In the genomic region with DNA sequence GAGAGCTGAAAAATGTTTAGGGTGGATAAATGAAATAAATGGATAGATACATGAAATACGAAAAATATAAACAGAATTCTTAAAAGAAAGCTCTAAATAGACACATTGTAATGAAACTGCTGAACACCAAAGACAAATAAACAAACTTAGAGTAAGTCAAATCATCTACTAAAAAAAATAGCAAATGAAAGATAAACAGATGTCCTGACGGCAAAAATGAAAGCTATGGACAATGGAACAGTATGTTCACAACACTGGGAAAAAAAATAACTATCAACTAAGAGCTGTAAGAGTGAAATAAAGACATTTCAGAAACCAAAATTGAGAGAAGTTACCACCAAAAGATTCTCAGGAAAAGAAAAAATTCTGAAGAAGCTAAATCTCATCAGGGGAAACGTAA, we compare ENCODE assay signal across 27 cellular contexts.
DNase-seq lines count a peak whose midpoint lies in the region; ATAC-seq, FAIRE-seq and TF ChIP-seq lines count a peak whose summit lies in the region.
"Had no signal": no experiment of that assay in that cellular context is flagged by ENCODE, and none has a peak within 500 bp of the region (broad histone marks: within the 10 kb centered on the region; RNA-seq: fewer than 3 reads in every experiment).

No MANE protein-coding gene starts in this region.

- H3K4me1 Mint-ChIP-seq in CD4-positive, alpha-beta memory T cell, result peaks cover 31 to 49% (median 38%) of the 10 kb centered on the region in 4 donors
- H3K4me1 Mint-ChIP-seq in T-helper 17 cell, result peaks cover 39% of the 10 kb centered on the region

- ATAC-seq in T-helper 17 cell, result no peak
- ATAC-seq in left colon, result no peak
- ATAC-seq: GM12878, HCT116 had no signal

- peak overlapping the region in 5 of 7 donors; percentile 9 to 78 (median 33) for H3K27ac Mint-ChIP-seq in CD4-positive, alpha-beta memory T cell
- peak overlapping the region; percentile 1 for H3K27ac Mint-ChIP-seq in T-helper 17 cell
- H3K27ac Mint-ChIP-seq: B cell, CD14-positive monocyte had no signal

- no peak for FAIRE-seq in HTR-8/SVneo (lab: Jason Lieb, UNC)
- FAIRE-seq: A204.1, GM12878, H1 had no signal

- POLR2A ChIA-PET in CD4-positive, alpha-beta memory T cell (lab: Charles Lee; ENCODE audit: partially characterized antibody), result interaction anchor here (0.6 kb wide), 1 partner anchor 27 kb away, joined by 3 read pairs; no protein-coding TSS in a partner anchor

- no peak for TF ChIP-seq CTCF in choroid plexus epithelial cell (conservative IDR thresholded peaks at IDR 0.05; ENCODE audit: low read depth, low read length)

- H3K4me1 ChIP-seq in CD4-positive, alpha-beta memory T cell (ENCODE audit: insufficient read depth, low read length), result peaks cover 16% of the 10 kb centered on the region

- peaks cover 22 to 23% of the 10 kb centered on the region in 2 donors for H3K36me3 Mint-ChIP-seq in CD4-positive, alpha-beta memory T cell
- peaks cover 5% of the 10 kb centered on the region for H3K36me3 Mint-ChIP-seq in T-helper 17 cell (ENCODE audit: low read depth)

- no peaks in the 10 kb centered on the region for H3K27me3 ChIP-seq in CD4-positive, alpha-beta memory T cell (ENCODE audit: insufficient read depth, low read length)

- no peaks in the 10 kb centered on the region for H3K9me3 Mint-ChIP-seq in CD4-positive, alpha-beta memory T cell
- H3K9me3 Mint-ChIP-seq: CD14-positive monocyte had no signal

- no peak overlapping the region for H3K4me3 Mint-ChIP-seq in CD4-positive, alpha-beta memory T cell
- no peak overlapping the region for H3K4me3 Mint-ChIP-seq in T-helper 17 cell
- H3K4me3 Mint-ChIP-seq: B cell, CD14-positive monocyte had no signal

- DNase-seq in CD4-positive, alpha-beta memory T cell, result no peak
- no peak for DNase-seq in T-helper 17 cell
- DNase-seq in choroid plexus epithelial cell (ENCODE audit: low read depth), result peak; percentile 50
- peak; percentile 62 for DNase-seq in iris pigment epithelial cell (ENCODE audit: low read depth)
- no peak for DNase-seq in left colon
- no peak for DNase-seq in stimulated activated CD4-positive, alpha-beta T cell treated with anti-CD3 and anti-CD28 coated beads, Interleukin-1b, Interleukin-23, amount 100 ng/mL, for 48 hours
- DNase-seq in HTR-8/SVneo (ENCODE audit: insufficient read length, low spot score), result no peak
- DNase-seq: COR-L47, DMS 273 treated with DMSO at 0.1 percent for 48 hours, DMS79 treated with DMSO at 0.1 percent for 48 hours, NCI-H1105, NCI-H146, NCI-H2029, NCI-H2227 treated with DMSO at 0.1 percent for 48 hours, NCI-H510A, NCI-H748 treated with DMSO at 0.1 percent for 48 hours, PC-9, RPMI8226, SHP77 had no signal

- no peaks in the 10 kb centered on the region for H3K9me3 ChIP-seq in CD4-positive, alpha-beta memory T cell (ENCODE audit: control insufficient read depth in 1 of 2, low read length in 2 of 2)
- H3K9me3 ChIP-seq in T-helper 17 cell (ENCODE audit: control insufficient read depth, low read length, poor library complexity, severe bottlenecking), result no peaks in the 10 kb centered on the region

- no peaks in the 10 kb centered on the region for H3K36me3 ChIP-seq in CD4-positive, alpha-beta memory T cell (ENCODE audit: insufficient read depth, low read length)

- CTCF ChIA-PET in CD4-positive, alpha-beta memory T cell (lab: Charles Lee; ENCODE audit: partially characterized antibody), result interaction anchor here (1.0 kb wide), 1 partner anchor 8 kb away, joined by 3 read pairs; no protein-coding TSS in a partner anchor

- intact Hi-C loops in CD4-positive, alpha-beta memory T cell (cut with micrococcal nuclease), result no loop called here
- intact Hi-C loops in left colon (cut with DNase I, micrococcal nuclease), result no loop called here

- no peak overlapping the region for H3K27ac ChIP-seq in CD4-positive, alpha-beta memory T cell (ENCODE audit: low read depth, low read length)
- H3K27ac ChIP-seq: HL-60, KMS-11, PC-9 had no signal

- no peaks in the 10 kb centered on the region for H3K27me3 Mint-ChIP-seq in CD4-positive, alpha-beta memory T cell
- no peaks in the 10 kb centered on the region for H3K27me3 Mint-ChIP-seq in T-helper 17 cell
- H3K27me3 Mint-ChIP-seq: B cell had no signal

- no peak overlapping the region for H3K4me3 ChIP-seq in CD4-positive, alpha-beta memory T cell (ENCODE audit: low read length in 2 of 2)
- no peak overlapping the region for H3K4me3 ChIP-seq in choroid plexus epithelial cell (ENCODE audit: low read depth, low read length)
- H3K4me3 ChIP-seq: GM12878, PC-9 had no signal

Comparison
In these comparisons a context has a peak if more than half of its experiments do, and no peak if none do; other contexts are left out.
1. DNase-seq: peak in choroid plexus epithelial cell (single experiment) and iris pigment epithelial cell (single experiment); none in CD4-positive, alpha-beta memory T cell (0 of 5), T-helper 17 cell (0 of 3), left colon (0 of 2), stimulated activated CD4-positive, alpha-beta T cell treated with anti-CD3 and anti-CD28 coated beads, Interleukin-1b, Interleukin-23, amount 100 ng/mL, for 48 hours (single experiment) and HTR-8/SVneo (single experiment).